ENCODE assay signal across 23 cellular contexts in the genomic region with DNA sequence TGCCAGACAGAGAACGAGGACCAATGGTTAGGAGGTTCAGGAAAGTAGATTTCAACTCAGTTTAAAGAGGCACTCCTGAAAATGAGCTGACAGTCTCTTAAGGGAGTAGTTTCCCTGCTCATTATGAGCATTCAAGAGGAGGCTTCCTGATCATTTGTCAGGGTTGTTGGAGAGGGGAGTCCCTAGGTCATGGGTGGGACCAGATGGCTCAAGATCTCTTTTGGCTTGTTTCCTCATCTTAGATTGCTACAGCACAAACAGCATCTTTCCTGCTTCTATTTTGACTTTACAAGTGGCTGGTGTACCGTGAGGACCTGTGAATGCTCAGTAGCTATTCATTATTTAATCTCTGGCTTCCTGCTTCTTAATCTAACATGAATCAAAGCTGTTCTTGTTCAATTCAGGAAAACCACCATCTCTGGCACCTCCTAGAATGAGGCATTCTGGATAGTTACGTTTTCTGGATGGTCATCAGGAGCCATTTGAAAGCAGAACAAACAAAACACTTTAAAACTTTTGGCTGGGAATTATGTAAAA. TPM values are rescaled to one million over a fixed set of nuclear protein-coding genes. Genes with fewer than 3 reads are reported as not detected.
A peak's percentile ranks its signal among the peaks of the same experiment; 100 is the strongest.
DNase-seq lines count a peak whose midpoint lies in the region; ATAC-seq and TF ChIP-seq lines count a peak whose summit lies in the region.
"Had no signal": no experiment of that assay in that cellular context is flagged by ENCODE, and none has a peak within 500 bp of the region (broad histone marks: within the 10 kb centered on the region; RNA-seq: fewer than 3 reads in every experiment).

No MANE protein-coding gene starts in this region.

- H3K4me3 ChIP-seq in esophagus squamous epithelium (no peak overlapping the region), thyroid gland (replicated peaks in 1 of 3) (no peak overlapping the region), ovary (no peak overlapping the region)
- H3K4me3 ChIP-seq: adrenal gland, cardiac muscle cell, right lobe of liver, testis had no signal

- no peak for TF ChIP-seq EP300 in ovary (IDR thresholded peaks at IDR 0.05)

- peak in 1 of 2 donors; percentile 14 for ATAC-seq in activated T-cell treated with anti-CD3 and anti-CD28 coated beads, Interleukin-2, amount 50 U/mL, for 72 hours (replicated peaks in 1 of 2)
- ATAC-seq: right lobe of liver had no signal

- intact Hi-C loops in esophagus squamous epithelium (cut with DNase I) = no loop called here
- intact Hi-C loops in thyroid gland (cut with DNase I) = no loop called here
- intact Hi-C loops in ovary (cut with DNase I) = no loop called here
- intact Hi-C loops in CD14-positive monocyte (cut with micrococcal nuclease) = no loop called here

- H3K4me1 Mint-ChIP-seq in activated T-cell treated with anti-CD3 and anti-CD28 coated beads, Interleukin-2, amount 50 U/mL, for 72 hours (ENCODE audit: low read depth) = peaks cover 32% of the 10 kb centered on the region
- peaks cover 7% of the 10 kb centered on the region for H3K4me1 Mint-ChIP-seq in CD14-positive monocyte

- H3K27me3 ChIP-seq in esophagus squamous epithelium (no peaks in the 10 kb centered on the region), thyroid gland (no peaks in the 10 kb centered on the region), ovary (no peaks in the 10 kb centered on the region)
- H3K27me3 ChIP-seq: adrenal gland, cardiac muscle cell, right lobe of liver, testis had no signal

- DNase-seq in activated T-cell treated with anti-CD3 and anti-CD28 coated beads, Interleukin-2, amount 50 U/mL, for 72 hours = no peak
- no peak for DNase-seq in activated T-cell treated with anti-CD3 and anti-CD28 coated beads for 4 hours
- DNase-seq in NCI-H2171 (lab: John Stamatoyannopoulos, UW) = peak; percentile 29
- no peak for DNase-seq in esophagus squamous epithelium (lab: John Stamatoyannopoulos, UW)
- no peak for DNase-seq in thyroid gland
- no peak for DNase-seq in NCI-H2107 treated with DMSO at 0.1 percent for 48 hours (lab: John Stamatoyannopoulos, UW; ENCODE audit: unreplicated experiment)
- no peak for DNase-seq in ovary
- no peak for DNase-seq in CD14-positive monocyte (ENCODE audit: low spot score)
- DNase-seq: activated CD4-positive, alpha-beta T cell treated with anti-CD3 and anti-CD28 coated beads for 4 hours; activated effector memory CD4-positive, alpha-beta T cell treated with Interleukin-2 at 50 U/mL for 16 hours; adrenal gland; CD4-positive, CD25-positive, alpha-beta regulatory T cell; foreskin fibroblast; H7; hippocampal formation; naive B cell; NCI-H1930; right lobe of liver; SW 1271; testis had no signal

- peak overlapping the region; percentile 93 for H3K27ac Mint-ChIP-seq in activated T-cell treated with anti-CD3 and anti-CD28 coated beads, Interleukin-2, amount 50 U/mL, for 72 hours
- no peak overlapping the region for H3K27ac Mint-ChIP-seq in CD14-positive monocyte
- H3K27ac Mint-ChIP-seq: CD4-positive, CD25-positive, alpha-beta regulatory T cell; dendritic cell treated with granulocyte-macrophage colony-stimulating factor and Interleukin-4, amounts not matched to agents 40 ng/mL and 50 ng/mL, for 4 days; memory B cell had no signal

- TF ChIP-seq POLR2A in esophagus squamous epithelium (IDR thresholded peaks at IDR 0.05) = no peak
- TF ChIP-seq POLR2A in thyroid gland (IDR thresholded peaks at IDR 0.05) = no peak
- no peak for TF ChIP-seq POLR2A in ovary (IDR thresholded peaks at IDR 0.05)

- peaks cover 2 to 4% of the 10 kb centered on the region in 2 donors for H3K36me3 Mint-ChIP-seq in activated T-cell treated with anti-CD3 and anti-CD28 coated beads, Interleukin-2, amount 50 U/mL, for 72 hours (ENCODE audit: insufficient read depth in 2 of 2)
- H3K36me3 Mint-ChIP-seq in CD14-positive monocyte = peaks cover 15 to 44% of the 10 kb centered on the region in 2 donors

- TF ChIP-seq CTCF in esophagus squamous epithelium (IDR thresholded peaks at IDR 0.05) (no peak), thyroid gland (IDR thresholded peaks at IDR 0.05) (no peak), ovary (IDR thresholded peaks at IDR 0.05) (no peak), CD14-positive monocyte (IDR thresholded peaks at IDR 0.05) (no peak)

- WGBS in esophagus squamous epithelium, 2 donors = 20 to 46% methylated on average over 3 of the region's 3 CpGs
- WGBS in thyroid gland, 2 donors = 28 to 31% methylated on average over 3 of the region's 3 CpGs
- 73 to 77% (median 75%) methylated on average over 3 of the region's 3 CpGs for WGBS in ovary, 3 donors

- H3K27ac ChIP-seq in esophagus squamous epithelium = peak overlapping the region in 3 of 4 donors; percentile 28 to 53 (median 43)
- peak overlapping the region; percentile 30 to 32 (median 31) for H3K27ac ChIP-seq in thyroid gland
- no peak overlapping the region for H3K27ac ChIP-seq in ovary
- H3K27ac ChIP-seq: cardiac muscle cell, right lobe of liver, testis had no signal

- H3K4me1 ChIP-seq in esophagus squamous epithelium (peaks cover 3 to 38% (median 7%) of the 10 kb centered on the region in 3 donors), thyroid gland (peaks cover 35 to 38% of the 10 kb centered on the region in 2 donors), ovary (ENCODE audit: insufficient read depth) (no peaks in the 10 kb centered on the region)

- H3K27me3 Mint-ChIP-seq in activated T-cell treated with anti-CD3 and anti-CD28 coated beads, Interleukin-2, amount 50 U/mL, for 72 hours (ENCODE audit: low read depth) = no peaks in the 10 kb centered on the region
- H3K27me3 Mint-ChIP-seq in CD14-positive monocyte (ENCODE audit: low read depth in 3 of 3) = peaks cover 0 to 2% (median 2%) of the 10 kb centered on the region in 3 donors
- H3K27me3 Mint-ChIP-seq: CD4-positive, CD25-positive, alpha-beta regulatory T cell; dendritic cell treated with granulocyte-macrophage colony-stimulating factor and Interleukin-4, amounts not matched to agents 40 ng/mL and 50 ng/mL, for 4 days; memory B cell; naive B cell had no signal

- no peaks in the 10 kb centered on the region for H3K9me3 Mint-ChIP-seq in activated T-cell treated with anti-CD3 and anti-CD28 coated beads, Interleukin-2, amount 50 U/mL, for 72 hours
- no peaks in the 10 kb centered on the region for H3K9me3 Mint-ChIP-seq in CD14-positive monocyte
- H3K9me3 Mint-ChIP-seq: CD4-positive, CD25-positive, alpha-beta regulatory T cell; dendritic cell treated with granulocyte-macrophage colony-stimulating factor and Interleukin-4, amounts not matched to agents 40 ng/mL and 50 ng/mL, for 4 days; memory B cell; naive B cell had no signal

- H3K36me3 ChIP-seq in esophagus squamous epithelium (peaks cover 0 to 9% (median 0%) of the 10 kb centered on the region in 3 donors), thyroid gland (no peaks in the 10 kb centered on the region), ovary (no peaks in the 10 kb centered on the region)
- H3K36me3 ChIP-seq: adrenal gland, cardiac muscle cell, right lobe of liver had no signal

- H3K9me3 ChIP-seq in esophagus squamous epithelium (no peaks in the 10 kb centered on the region), thyroid gland (no peaks in the 10 kb centered on the region), ovary (no peaks in the 10 kb centered on the region)
- H3K9me3 ChIP-seq: adrenal gland, right lobe of liver, testis had no signal

- H3K4me3 Mint-ChIP-seq in activated T-cell treated with anti-CD3 and anti-CD28 coated beads, Interleukin-2, amount 50 U/mL, for 72 hours = peak overlapping the region in 1 of 2 donors; percentile 57
- H3K4me3 Mint-ChIP-seq in CD14-positive monocyte = no peak overlapping the region
- H3K4me3 Mint-ChIP-seq: CD4-positive, CD25-positive, alpha-beta regulatory T cell; dendritic cell treated with granulocyte-macrophage colony-stimulating factor and Interleukin-4, amounts not matched to agents 40 ng/mL and 50 ng/mL, for 4 days; memory B cell; naive B cell had no signal

RNA-seq across cellular contexts. Expression of a gene that starts 47.6 kb away (rescaled TPM):
- 10 to 100 TPM; 25.7 to 30.2 TPM for total RNA-seq in activated T-cell treated with anti-CD3 and anti-CD28 coated beads, Interleukin-2, amount 50 U/mL, for 72 hours
- total RNA-seq in esophagus squamous epithelium = 10 to 100 TPM in 3 of 4 donors, 1 to 10 TPM in 1; 9.4 to 22.9 (median 15.2) TPM
- 10 to 100 TPM; 14.0 to 28.4 (median 20.7) TPM for total RNA-seq in thyroid gland
- 10 to 100 TPM in 6 of 7 donors, 1 to 10 TPM in 1; 7.5 to 22.9 (median 16.7) TPM for total RNA-seq in ovary
- 10 to 100 TPM in 1 of 2 donors, 1 to 10 TPM in 1; 3.3 to 19.6 TPM for polyA plus RNA-seq in ovary
- polyA plus RNA-seq in CD14-positive monocyte = 1 to 10 TPM; 2.2 to 2.7 TPM

RNA-seq across cellular contexts. Expression of a gene that starts 50.1 kb away (rescaled TPM):
- 10 to 100 TPM; 26.4 to 27.1 TPM for total RNA-seq in activated T-cell treated with anti-CD3 and anti-CD28 coated beads, Interleukin-2, amount 50 U/mL, for 72 hours
- total RNA-seq in esophagus squamous epithelium (10 to 100 TPM; 14.9 to 40.4 (median 26.0) TPM), thyroid gland (10 to 100 TPM; 24.2 to 30.3 (median 27.5) TPM), ovary (10 to 100 TPM; 14.8 to 37.4 (median 33.0) TPM)
- polyA plus RNA-seq in ovary (10 to 100 TPM; 17.7 to 36.7 TPM), CD14-positive monocyte (10 to 100 TPM; 17.3 to 17.8 TPM)

Comparison
In these comparisons a context has a peak if more than half of its experiments do, and no peak if none do; other contexts are left out.
1. H3K27ac ChIP-seq: peak in esophagus squamous epithelium (3 of 4) and thyroid gland (3 of 3); none in ovary (0 of 2).